ENCODE assay signal across 8 cellular contexts in the genomic region with DNA sequence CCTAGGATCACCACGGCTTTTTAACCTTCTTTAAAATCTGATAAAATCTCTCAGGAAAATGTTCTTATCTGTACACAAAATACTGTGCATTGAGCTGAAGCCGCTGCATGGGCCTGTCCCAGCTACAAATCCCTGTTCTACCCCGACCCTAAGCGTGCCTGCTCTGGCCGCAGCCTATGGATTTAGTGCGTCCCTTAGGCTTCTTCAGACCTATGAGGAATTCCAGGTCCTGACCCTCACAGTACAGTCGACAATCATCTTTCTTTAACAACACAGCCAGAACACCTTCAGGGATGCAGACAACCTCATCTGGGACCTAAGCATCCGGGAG. TPM values are rescaled to one million over a fixed set of nuclear protein-coding genes. Genes with fewer than 3 reads are reported as not detected.
DNase-seq lines count a peak whose midpoint lies in the region; ATAC-seq and TF ChIP-seq lines count a peak whose summit lies in the region.

No MANE protein-coding gene starts in this region.

- no peak overlapping the region for H2BK5ac ChIP-seq in H9 (ENCODE audit: insufficient read length, low read length)

- H4K5ac ChIP-seq in H9 (ENCODE audit: insufficient read length, low read depth, low read length) = no peak overlapping the region

- H3K36me3 ChIP-seq in A673 (ENCODE audit: insufficient read depth, low read length, poor library complexity, severe bottlenecking) (no peaks in the 10 kb centered on the region), mesodermal cell (ENCODE audit: control insufficient read depth, insufficient read depth, low read length) (no peaks in the 10 kb centered on the region)

- peak overlapping the region; percentile 62 to 97 (median 92); a peak in 6 of 7 replicates for H3K27ac Mint-ChIP-seq in H9
- H3K27ac Mint-ChIP-seq in activated CD4-positive, alpha-beta memory T cell treated with anti-CD3 and anti-CD28 coated beads for 36 hours = peak overlapping the region; percentile 74

- peaks cover 0 to 7% (median 6%) of the 10 kb centered on the region in 3 experiments; a peak in 5 of 7 replicates for H3K36me3 Mint-ChIP-seq in H9 (ENCODE audit: insufficient read depth in 1 of 3, low read depth in 3 of 3)
- H3K36me3 Mint-ChIP-seq in activated CD4-positive, alpha-beta memory T cell treated with anti-CD3 and anti-CD28 coated beads for 36 hours = no peaks in the 10 kb centered on the region

- no CpG with 5 or more reads among the region's 8 CpGs for WGBS in H9 (ENCODE audit: extremely low coverage, insufficient read length, low lambda C conversion rate)
- 62 to 65% methylated on average over 6 of the region's 8 CpGs for WGBS in mesodermal cell (ENCODE audit: insufficient coverage in 2 of 2), 2 experiments

- no peak overlapping the region for H2BK15ac ChIP-seq in H9 (ENCODE audit: low read depth, low read length)

- no peak overlapping the region for H2BK120ac ChIP-seq in H9 (ENCODE audit: low read depth, low read length, poor library complexity, severe bottlenecking)

- H3K27me3 ChIP-seq in A673 (replicated peaks; ENCODE audit: insufficient read depth, low read depth, low read length, poor library complexity) = no peaks in the 10 kb centered on the region
- no peaks in the 10 kb centered on the region for H3K27me3 ChIP-seq in H9 (ENCODE audit: insufficient read depth, low read length)

- ATAC-seq in HG03378 (IDR thresholded peaks at IDR 0.05; ENCODE audit: unreplicated experiment) = no peak

- H3K79me2 ChIP-seq in H9 (ENCODE audit: insufficient read depth, low read length) = peaks cover 2% of the 10 kb centered on the region; the same call in 1 of the 2 replicates

- H3K23me2 ChIP-seq in H9 (ENCODE audit: insufficient read length, low read depth, low read length, poor library complexity, severe bottlenecking) = peaks cover 9% of the 10 kb centered on the region

- peaks cover 15 to 22% of the 10 kb centered on the region in 2 experiments for H3K4me1 Mint-ChIP-seq in H9
- H3K4me1 Mint-ChIP-seq in activated CD4-positive, alpha-beta memory T cell treated with anti-CD3 and anti-CD28 coated beads for 36 hours (ENCODE audit: low read depth) = peaks cover 21% of the 10 kb centered on the region

- no peak overlapping the region for H3K27ac ChIP-seq in A673 (ENCODE audit: low read depth, low read length, poor library complexity, severe bottlenecking)
- H3K27ac ChIP-seq in H9 (ENCODE audit: insufficient read length, low read depth, low read length) = peak overlapping the region; percentile 13
- H3K27ac ChIP-seq in mesodermal cell (ENCODE audit: low read depth, low read length, severe bottlenecking) = no peak overlapping the region

- intact Hi-C loops in A673 (cut with micrococcal nuclease; ENCODE audit: unreplicated experiment) = no loop called here
- intact Hi-C loops in activated CD4-positive, alpha-beta memory T cell treated with anti-CD3 and anti-CD28 coated beads for 36 hours (cut with micrococcal nuclease) = loop anchor here (1.0 to 2.0 kb wide), 6 partner anchors 13 to 120 kb away; a partner anchor contains a TSS

- H3K9me3 ChIP-seq in A673 (ENCODE audit: low read depth, low read length, poor library complexity, severe bottlenecking) = no peaks in the 10 kb centered on the region
- no peaks in the 10 kb centered on the region for H3K9me3 ChIP-seq in H9 (ENCODE audit: control insufficient read depth, low read depth, low read length)
- no peaks in the 10 kb centered on the region for H3K9me3 ChIP-seq in mesodermal cell (ENCODE audit: control insufficient read depth, low read length)

- DNase-seq in A673 (ENCODE audit: low spot score) (peak; percentile 22), H9 (no peak), NCI-H2107 treated with DMSO at 0.1 percent for 48 hours (lab: John Stamatoyannopoulos, UW; ENCODE audit: unreplicated experiment) (no peak), NOMO-1 (lab: John Stamatoyannopoulos, UW; ENCODE audit: unreplicated experiment in 2 of 2) (no peak), iPS-NIHi11 (ENCODE audit: low spot score) (no peak)
- no peak for DNase-seq in activated CD4-positive, alpha-beta memory T cell treated with anti-CD3 and anti-CD28 coated beads for 36 hours

- H4K8ac ChIP-seq in H9 (replicated peaks; ENCODE audit: insufficient read length, low read depth, low read length) = no peak overlapping the region

- H3K9me3 Mint-ChIP-seq in H9 = no peaks in the 10 kb centered on the region
- H3K9me3 Mint-ChIP-seq in activated CD4-positive, alpha-beta memory T cell treated with anti-CD3 and anti-CD28 coated beads for 36 hours = no peaks in the 10 kb centered on the region

- H3K56ac ChIP-seq in H9 (ENCODE audit: insufficient read length, low read depth, low read length) = no peak overlapping the region

- TF ChIP-seq CTCF in A673 (conservative IDR thresholded peaks at IDR 0.05; ENCODE audit: low read depth, low read length) (no peak), H9 (conservative IDR thresholded peaks at IDR 0.05) (no peak)

- no peak overlapping the region for H2BK12ac ChIP-seq in H9 (ENCODE audit: insufficient read length, low read depth, low read length)

- H3K4ac ChIP-seq in H9 (ENCODE audit: low read depth, low read length) = no peak overlapping the region

- H3K4me1 ChIP-seq in A673 (ENCODE audit: insufficient read depth, low read length, poor library complexity, severe bottlenecking) (peaks cover 17% of the 10 kb centered on the region), H9 (ENCODE audit: insufficient read depth, low read length) (0 out of 2 replicates have a peak, but pooled peaks cover 1% of the 10 kb centered on the region), mesodermal cell (ENCODE audit: control insufficient read depth, insufficient read depth, low read length, poor library complexity, severe bottlenecking) (peaks cover 9% of the 10 kb centered on the region)

- no peak overlapping the region for H3K23ac ChIP-seq in H9 (ENCODE audit: insufficient read length, low read depth, low read length)

- no TSS peak for BruUV-seq in A673 (replicated peaks; lab: Mats Ljungman, UMichigan)

- no peak overlapping the region for H3K9ac ChIP-seq in H9 (ENCODE audit: extremely low read depth, insufficient read length, low read length)

- H3K4me3 ChIP-seq in A673 (ENCODE audit: low read depth, low read length, poor library complexity, severe bottlenecking) = peak overlapping the region; percentile 81
- H3K4me3 ChIP-seq in mesodermal cell (ENCODE audit: extremely low read depth, insufficient read depth, low read length, poor library complexity, severe bottlenecking) = peak overlapping the region; percentile 74

- POLR2A ChIA-PET in A673 (lab: Charles Lee; ENCODE audit: low non-redundant PET) = interaction anchor here (0.6 kb wide), 1 partner anchor 23 kb away, joined by 3 read pairs; no protein-coding TSS in a partner anchor
- POLR2A ChIA-PET in activated CD4-positive, alpha-beta memory T cell treated with anti-CD3 and anti-CD28 coated beads for 36 hours (lab: Charles Lee) = interaction anchor here (0.6 to 1.8 kb wide), 10 partner anchors 11 to 291 kb away, joined by 3 to 34 read pairs (median 4); a partner anchor contains a TSS

- CTCF ChIA-PET in A673 (lab: Charles Lee) = interaction anchor here (1.5 kb wide), 1 partner anchor 36 kb away, joined by 9 read pairs; a partner anchor contains a TSS
- CTCF ChIA-PET in activated CD4-positive, alpha-beta memory T cell treated with anti-CD3 and anti-CD28 coated beads for 36 hours (lab: Charles Lee) = interaction anchor here (0.7 to 1.6 kb wide), 5 partner anchors 13 to 231 kb away, joined by 3 to 19 read pairs (median 3); a partner anchor contains a TSS

- peak overlapping the region; percentile 97 for H3K4me2 ChIP-seq in H9 (ENCODE audit: insufficient read depth, insufficient read length, low read length)

- no peak overlapping the region for H4K91ac ChIP-seq in H9 (ENCODE audit: insufficient read length, low read depth, low read length)

- H2BK20ac ChIP-seq in H9 (ENCODE audit: low read depth, low read length, poor library complexity, severe bottlenecking) = no peak overlapping the region

- H3K18ac ChIP-seq in H9 (ENCODE audit: insufficient read length, low read depth, low read length) = no peak overlapping the region

- H3T11ph ChIP-seq in H9 (ENCODE audit: low read length) = no peak overlapping the region

- no peak overlapping the region for H2AK5ac ChIP-seq in H9 (ENCODE audit: insufficient read length, low read length)

- no peak overlapping the region for H3K14ac ChIP-seq in H9 (ENCODE audit: insufficient read depth, low read length)

- H3K79me1 ChIP-seq in H9 (ENCODE audit: insufficient read depth, low read depth, low read length, poor library complexity, severe bottlenecking) = no peaks in the 10 kb centered on the region

- H4K20me1 ChIP-seq in H9 (ENCODE audit: control insufficient read depth, insufficient read depth, insufficient read length) = peaks cover 5% of the 10 kb centered on the region

- no peak overlapping the region for H2AFZ ChIP-seq in H9 (ENCODE audit: low read length)

- no peaks in the 10 kb centered on the region for H3K27me3 Mint-ChIP-seq in H9 (ENCODE audit: low read depth)
- H3K27me3 Mint-ChIP-seq in activated CD4-positive, alpha-beta memory T cell treated with anti-CD3 and anti-CD28 coated beads for 36 hours = peaks cover 3% of the 10 kb centered on the region

- H3K4me3 Mint-ChIP-seq in H9 = peak overlapping the region; percentile 97 to 99
- peak overlapping the region; percentile 95 for H3K4me3 Mint-ChIP-seq in activated CD4-positive, alpha-beta memory T cell treated with anti-CD3 and anti-CD28 coated beads for 36 hours

RNA-seq across cellular contexts. Expression of a gene that starts 0.5 kb away (rescaled TPM):
- 26.6 and 30.8 TPM in 2 replicates for total RNA-seq in A673 (2021)
- 36.9 and 40.0 TPM in 2 replicates for total RNA-seq in H9 (2021)
- 10 to 100 TPM; 18.4 to 21.2 TPM for total RNA-seq in activated CD4-positive, alpha-beta memory T cell treated with anti-CD3 and anti-CD28 coated beads for 36 hours
- polyA plus RNA-seq in mesodermal cell (2013, experiment 1 of 2) = 10.3 TPM
- 9.7 TPM for polyA plus RNA-seq in mesodermal cell (2013, experiment 2 of 2)

RNA-seq across cellular contexts. Expression of a gene that starts 1.9 kb away (rescaled TPM):
- total RNA-seq in A673 (2021) = 2.9 and 3.7 TPM in 2 replicates
- total RNA-seq in H9 (2021) = 59.7 and 61.6 TPM in 2 replicates
- total RNA-seq in activated CD4-positive, alpha-beta memory T cell treated with anti-CD3 and anti-CD28 coated beads for 36 hours = 1 to 10 TPM; 3.4 to 3.7 TPM
- 43.1 TPM for polyA plus RNA-seq in mesodermal cell (2013, experiment 1 of 2)
- 40.1 TPM for polyA plus RNA-seq in mesodermal cell (2013, experiment 2 of 2)

RNA-seq across cellular contexts. Expression of a gene that starts 28.5 kb away (rescaled TPM):
- total RNA-seq in A673 (2021) = 123 and 130 TPM in 2 replicates
- 130 and 132 TPM in 2 replicates for total RNA-seq in H9 (2021)
- total RNA-seq in activated CD4-positive, alpha-beta memory T cell treated with anti-CD3 and anti-CD28 coated beads for 36 hours = 100 to 1,000 TPM; 145 to 148 TPM
- 165 TPM for polyA plus RNA-seq in mesodermal cell (2013, experiment 1 of 2)
- polyA plus RNA-seq in mesodermal cell (2013, experiment 2 of 2) = 179 TPM

RNA-seq across cellular contexts. Expression of a gene that starts 37.0 kb away (rescaled TPM):
- total RNA-seq in A673 (2021) (2.8 and 3.0 TPM in 2 replicates), H9 (2021) (45.7 and 48.1 TPM in 2 replicates)
- under 1 TPM; 0.90 to 0.94 TPM for total RNA-seq in activated CD4-positive, alpha-beta memory T cell treated with anti-CD3 and anti-CD28 coated beads for 36 hours
- polyA plus RNA-seq in mesodermal cell (2013, experiment 1 of 2) = 35.4 TPM
- 35.0 TPM for polyA plus RNA-seq in mesodermal cell (2013, experiment 2 of 2)

RNA-seq across cellular contexts. Expression of a gene that starts 37.8 kb away (rescaled TPM):
- total RNA-seq in A673 (2021) (0.42 TPM in 1 of 2 replicates, not detected in the other), H9 (2021) (0.42 and 1.3 TPM in 2 replicates)
- under 1 TPM in 1 of 2 experiments, not detected in 1; 0.39 TPM for total RNA-seq in activated CD4-positive, alpha-beta memory T cell treated with anti-CD3 and anti-CD28 coated beads for 36 hours
- 1.1 TPM for polyA plus RNA-seq in mesodermal cell (2013, experiment 1 of 2)
- 0.81 TPM for polyA plus RNA-seq in mesodermal cell (2013, experiment 2 of 2)

Comparison
In these comparisons a context has a peak if more than half of its experiments do, and no peak if none do; other contexts are left out.
1. RNA of a gene that starts 1.9 kb away (total RNA-seq): 59.7 to 61.6 TPM in H9; 2.9 to 3.7 TPM in A673 and 3.4 to 3.7 TPM in activated CD4-positive, alpha-beta memory T cell treated with anti-CD3 and anti-CD28 coated beads for 36 hours; every median in the first group is over 10 times any median in the second.